ENCODE assay signal across 10 cellular contexts in genomic region chr17:64017381-64017980, GRCh38. TPM values are rescaled to one million over a fixed set of nuclear protein-coding genes. Genes with fewer than 3 reads are reported as not detected.
DNase-seq lines count a peak whose midpoint lies in the region; ATAC-seq and TF ChIP-seq lines count a peak whose summit lies in the region.
"Had no signal": no experiment of that assay in that cellular context is flagged by ENCODE, and none has a peak within 500 bp of the region (broad histone marks: within the 10 kb centered on the region; RNA-seq: fewer than 3 reads in every experiment).

No MANE protein-coding gene starts in this region.

- no peak for DNase-seq in activated CD4-positive, alpha-beta T cell treated with anti-CD3 and anti-CD28 coated beads, Interleukin-2, amount 10 ng/mL, durations not matched to agents 24 days and 14 days
- DNase-seq in activated CD4-positive, alpha-beta T cell treated with anti-CD3 and anti-CD28 coated beads, Interleukin-2, amount 50 U/mL, for 1 hour: no peak
- no peak for DNase-seq in cardiac fibroblast (ENCODE audit: low read depth in 2 of 2)
- DNase-seq in retinal pigment epithelial cell (ENCODE audit: low read depth): no peak
- no peak for DNase-seq in stimulated activated naive CD4-positive, alpha-beta T cell (lab: John Stamatoyannopoulos, UW)
- no peak for DNase-seq in MG63
- DNase-seq: GM23248, NCI-H2171 had no signal

- peak; percentile 38 for TF ChIP-seq CTCF in cardiac fibroblast (IDR thresholded peaks at IDR 0.05; ENCODE audit: low read depth, low read length)
- TF ChIP-seq CTCF in retinal pigment epithelial cell (conservative IDR thresholded peaks at IDR 0.05; ENCODE audit: low read depth, low read length): peak; percentile 24

- H3K4me1 Mint-ChIP-seq in activated CD4-positive, alpha-beta T cell treated with anti-CD3 and anti-CD28 coated beads, Interleukin-2, amount 10 ng/mL, durations not matched to agents 24 days and 14 days: peaks cover 54% of the 10 kb centered on the region

- intact Hi-C loops in activated CD4-positive, alpha-beta T cell treated with anti-CD3 and anti-CD28 coated beads, Interleukin-2, amount 10 ng/mL, durations not matched to agents 24 days and 14 days (cut with micrococcal nuclease): no loop called here

- H3K36me3 ChIP-seq in KOPT-K1 (ENCODE audit: insufficient read depth, low read length) (peaks cover 16% of the 10 kb centered on the region), MG63 (no peaks in the 10 kb centered on the region)

- no peaks in the 10 kb centered on the region for H3K27me3 Mint-ChIP-seq in activated CD4-positive, alpha-beta T cell treated with anti-CD3 and anti-CD28 coated beads, Interleukin-2, amount 10 ng/mL, durations not matched to agents 24 days and 14 days

- H3K9me3 ChIP-seq in KOPT-K1 (ENCODE audit: insufficient read depth, low read length, poor library complexity, severe bottlenecking) (no peaks in the 10 kb centered on the region), MG63 (no peaks in the 10 kb centered on the region)

- H3K4me3 ChIP-seq in cardiac fibroblast (replicated peaks in 1 of 2; ENCODE audit: low read depth in 2 of 2, low read length in 2 of 2) (no peak overlapping the region), retinal pigment epithelial cell (ENCODE audit: low read length) (no peak overlapping the region), MG63 (no peak overlapping the region)
- H3K4me3 ChIP-seq: GM23248 had no signal

- peak overlapping the region; percentile 95 for H3K27ac ChIP-seq in KOPT-K1 (ENCODE audit: low read depth, low read length, poor library complexity, severe bottlenecking)
- H3K27ac ChIP-seq: GM23248 had no signal

- peak overlapping the region; percentile 94 for H3K4me3 Mint-ChIP-seq in activated CD4-positive, alpha-beta T cell treated with anti-CD3 and anti-CD28 coated beads, Interleukin-2, amount 10 ng/mL, durations not matched to agents 24 days and 14 days

- H3K27me3 ChIP-seq in MG63: peaks cover 10% of the 10 kb centered on the region; the same call in 1 of the 2 replicates

- no peaks in the 10 kb centered on the region for H3K9me3 Mint-ChIP-seq in activated CD4-positive, alpha-beta T cell treated with anti-CD3 and anti-CD28 coated beads, Interleukin-2, amount 10 ng/mL, durations not matched to agents 24 days and 14 days

- peak overlapping the region; percentile 88 for H3K27ac Mint-ChIP-seq in activated CD4-positive, alpha-beta T cell treated with anti-CD3 and anti-CD28 coated beads, Interleukin-2, amount 10 ng/mL, durations not matched to agents 24 days and 14 days

- H3K36me3 Mint-ChIP-seq in activated CD4-positive, alpha-beta T cell treated with anti-CD3 and anti-CD28 coated beads, Interleukin-2, amount 10 ng/mL, durations not matched to agents 24 days and 14 days (ENCODE audit: low read depth): peaks cover 10% of the 10 kb centered on the region

- ATAC-seq in HG02973 (IDR thresholded peaks at IDR 0.05; ENCODE audit: unreplicated experiment): no peak

RNA-seq across cellular contexts. Expression of gene ICAM2, which starts 3.0 kb away (rescaled TPM):
- total RNA-seq in activated CD4-positive, alpha-beta T cell treated with anti-CD3 and anti-CD28 coated beads, Interleukin-2, amount 10 ng/mL, durations not matched to agents 24 days and 14 days: 62.2 TPM in 2 replicates
- not detected in 2 replicates for total RNA-seq in MG63 (2014; rRNA removed; shearing (Covaris generic); ENCODE audit: low replicate concordance)

RNA-seq across cellular contexts. Expression of gene PRR29, which starts 19.3 kb away (rescaled TPM):
- total RNA-seq in activated CD4-positive, alpha-beta T cell treated with anti-CD3 and anti-CD28 coated beads, Interleukin-2, amount 10 ng/mL, durations not matched to agents 24 days and 14 days: 0.12 and 0.47 TPM in 2 replicates
- not detected in 2 replicates for total RNA-seq in MG63 (2014; rRNA removed; shearing (Covaris generic); ENCODE audit: low replicate concordance)
- total RNA-seq: GM23248 had no signal

RNA-seq across cellular contexts. Expression of gene SCN4A, which starts 44.8 kb away (rescaled TPM):
- total RNA-seq in activated CD4-positive, alpha-beta T cell treated with anti-CD3 and anti-CD28 coated beads, Interleukin-2, amount 10 ng/mL, durations not matched to agents 24 days and 14 days: 0.05 and 0.40 TPM in 2 replicates
- total RNA-seq in MG63 (2014; rRNA removed; shearing (Covaris generic); ENCODE audit: low replicate concordance): not detected in 2 replicates
- total RNA-seq: GM23248 had no signal

Comparison
In these comparisons a context has a peak if more than half of its experiments do, and no peak if none do; other contexts are left out.
1. RNA of gene ICAM2, which starts 3.0 kb away (total RNA-seq): 62.2 TPM in activated CD4-positive, alpha-beta T cell treated with anti-CD3 and anti-CD28 coated beads, Interleukin-2, amount 10 ng/mL, durations not matched to agents 24 days and 14 days; not detected in MG63; every median in the first group is over 10 times any median in the second.